ENCODE assay signal across 11 cellular contexts in genomic region chr1:91684599-91685196, GRCh38.
DNase-seq lines count a peak whose midpoint lies in the region; ATAC-seq, FAIRE-seq and TF ChIP-seq lines count a peak whose summit lies in the region.
"Had no signal": no experiment of that assay in that cellular context is flagged by ENCODE, and none has a peak within 500 bp of the region (broad histone marks: within the 10 kb centered on the region; RNA-seq: fewer than 3 reads in every experiment).

No MANE protein-coding gene starts in this region.

- H3K23me2 ChIP-seq in H1 (ENCODE audit: low read depth, low read length) = no peaks in the 10 kb centered on the region

- no peak overlapping the region for H2BK20ac ChIP-seq in H1 (ENCODE audit: low read length)

- no peak overlapping the region for H2AK5ac ChIP-seq in H1 (ENCODE audit: low read depth, low read length)

- H4K91ac ChIP-seq in H1 (replicated peaks; ENCODE audit: insufficient read length, low read length) = no peak overlapping the region

- H3K4me3 ChIP-seq in H1 (ENCODE audit: extremely low read depth in 1 of 4, insufficient read depth in 2 of 4, low read depth in 3 of 4, low read length in 4 of 4) (no peak overlapping the region), neural progenitor cell (no peak overlapping the region)

- no peak overlapping the region for H3K18ac ChIP-seq in H1 (ENCODE audit: extremely low read depth, low read length)

- TF ChIP-seq POLR2A in GM12891 (IDR thresholded peaks at IDR 0.05; ENCODE audit: low read depth, low read length) (no peak), H1 (IDR thresholded peaks at IDR 0.05; ENCODE audit: control extremely low read depth in 1 of 2, low read depth in 2 of 2, low read length in 2 of 2) (no peak)

- no peak overlapping the region for H3K4ac ChIP-seq in H1 (replicated peaks; ENCODE audit: insufficient read length, low read depth, low read length)

- no peak overlapping the region for H4K8ac ChIP-seq in H1 (ENCODE audit: extremely low read depth, insufficient read depth, low read length)

- H2BK15ac ChIP-seq in H1 (ENCODE audit: low read length) = 0 out of 2 replicates have a peak overlapping the region, but pooled peaks have one; percentile 81

- no peak overlapping the region for H2AFZ ChIP-seq in H1 (ENCODE audit: low read length)
- H2AFZ ChIP-seq in neural progenitor cell (replicated peaks) = no peak overlapping the region

- H3F3A ChIP-seq in neural progenitor cell (ENCODE audit: low read depth) = peaks cover 25% of the 10 kb centered on the region

- H3K79me2 ChIP-seq in H1 (ENCODE audit: control insufficient read depth in 1 of 2, insufficient read depth in 2 of 2, low read length in 2 of 2) = no peaks in the 10 kb centered on the region
- H3K79me2 ChIP-seq in neural progenitor cell (ENCODE audit: low read depth) = no peaks in the 10 kb centered on the region

- H3K4me1 Mint-ChIP-seq in neural progenitor cell (peaks cover 56% of the 10 kb centered on the region), CD14-positive monocyte (peaks cover 13% of the 10 kb centered on the region)

- POLR2A ChIA-PET in H1 (lab: Charles Lee; ENCODE audit: partially characterized antibody) = interaction anchor here (1.3 kb wide), 1 partner anchor 12 kb away, joined by 4 read pairs; no protein-coding TSS in a partner anchor

- H3K4me2 ChIP-seq in H1 (ENCODE audit: insufficient read depth in 1 of 2, low read depth in 2 of 2, low read length in 2 of 2) (no peak overlapping the region), neural progenitor cell (peak overlapping the region; percentile 45)

- no peaks in the 10 kb centered on the region for H3K36me3 ChIP-seq in H1 (ENCODE audit: control insufficient read depth in 2 of 4, insufficient read depth in 4 of 4, low read length in 3 of 4)
- no peaks in the 10 kb centered on the region for H3K36me3 ChIP-seq in neural progenitor cell

- H3K9me3 Mint-ChIP-seq in neural progenitor cell (no peaks in the 10 kb centered on the region), CD14-positive monocyte (no peaks in the 10 kb centered on the region)
- H3K9me3 Mint-ChIP-seq: naive B cell had no signal

- H3K9ac ChIP-seq in H1 (replicated peaks in 1 of 4; ENCODE audit: extremely low read depth in 1 of 4, low read depth in 3 of 4, low read length in 3 of 4) (no peak overlapping the region), neural progenitor cell (no peak overlapping the region)

- H3K4me3 Mint-ChIP-seq in neural progenitor cell (no peak overlapping the region), CD14-positive monocyte (no peak overlapping the region)
- H3K4me3 Mint-ChIP-seq: naive B cell had no signal

- DNase-seq in GM12891 (ENCODE audit: insufficient read length, low spot score) (no peak), KG1 (lab: John Stamatoyannopoulos, UW) (peak; percentile 25), H1 (ENCODE audit: low read depth in 1 of 2, low spot score in 2 of 2) (no peak), neural progenitor cell (ENCODE audit: low spot score) (no peak), LoVo (ENCODE audit: low spot score) (no peak), CD14-positive monocyte (ENCODE audit: low spot score) (no peak)
- DNase-seq: effector CD4-positive, alpha-beta T cell; naive B cell; NCI-H1417 had no signal

- H2BK5ac ChIP-seq in H1 (ENCODE audit: low read depth, low read length) = no peak overlapping the region

- H2BK12ac ChIP-seq in H1 (ENCODE audit: low read depth, low read length) = no peak overlapping the region

- 89% methylated on average over 6 of the region's 6 CpGs; no CpG with 5 or more reads in 1 of the 2 experiments for WGBS in H1 (ENCODE audit: extremely low coverage in 1 of 2, insufficient coverage in 1 of 2, insufficient read length in 1 of 2, insufficient replicate concordance in 2 of 2, low coverage in 1 of 2, low lambda C conversion rate in 2 of 2, missing lambda C conversion rate in 1 of 2), 2 experiments

- peak overlapping the region; percentile 76 for H3K27ac Mint-ChIP-seq in neural progenitor cell
- H3K27ac Mint-ChIP-seq in CD14-positive monocyte = peak overlapping the region in 2 of 7 donors; percentile 2 to 30

- H3K27ac ChIP-seq in H1 (ENCODE audit: low read depth, low read length) (no peak overlapping the region), neural progenitor cell (peak overlapping the region; percentile 59)

- H3K4me1 ChIP-seq in H1 (replicated peaks in 1 of 4; ENCODE audit: control insufficient read depth in 3 of 4, insufficient read depth in 4 of 4, low read length in 3 of 4) (peaks cover 8 to 17% (median 15%) of the 10 kb centered on the region in 4 experiments), neural progenitor cell (peaks cover 56% of the 10 kb centered on the region)

- H4K20me1 ChIP-seq in H1 (replicated peaks in 1 of 2; ENCODE audit: control insufficient read depth in 1 of 2, insufficient read depth in 2 of 2, low read length in 2 of 2) = no peaks in the 10 kb centered on the region
- no peaks in the 10 kb centered on the region for H4K20me1 ChIP-seq in neural progenitor cell (ENCODE audit: low read depth)

- H2BK120ac ChIP-seq in H1 (replicated peaks; ENCODE audit: low read depth, low read length) = no peak overlapping the region

- H3K9me3 ChIP-seq in H1 (ENCODE audit: insufficient read depth in 2 of 2, low read depth in 1 of 2, low read length in 1 of 2) (no peaks in the 10 kb centered on the region), neural progenitor cell (ENCODE audit: low read depth) (no peaks in the 10 kb centered on the region)

- no peak overlapping the region for H3K23ac ChIP-seq in H1 (ENCODE audit: insufficient read length)

- no peak for TF ChIP-seq RAD21 in H1 (IDR thresholded peaks at IDR 0.05 in 1 of 2, conservative IDR thresholded peaks at IDR 0.05 in 1 of 2; ENCODE audit: low read depth in 2 of 2, low read length in 2 of 2)

- H3K56ac ChIP-seq in H1 (replicated peaks; ENCODE audit: insufficient read length, low read depth, low read length) = no peak overlapping the region

- TF ChIP-seq CTCF in H1 (IDR thresholded peaks at IDR 0.05; ENCODE audit: control extremely low read depth in 1 of 3, insufficient read depth in 1 of 3, low read depth in 1 of 3, low read length in 3 of 3) (no peak), neural progenitor cell (IDR thresholded peaks at IDR 0.05) (no peak), CD14-positive monocyte (IDR thresholded peaks at IDR 0.05) (no peak)

- H3K27me3 ChIP-seq in H1 (replicated peaks in 1 of 4; ENCODE audit: control insufficient read depth in 3 of 4, extremely low read depth in 1 of 4, insufficient read depth in 3 of 4, low read length in 3 of 4) = no peaks in the 10 kb centered on the region
- H3K27me3 ChIP-seq in neural progenitor cell = no peaks in the 10 kb centered on the region

- no peak for TF ChIP-seq EP300 in H1 (IDR thresholded peaks at IDR 0.05; ENCODE audit: borderline replicate concordance in 1 of 2, low read depth in 2 of 2, low read length in 2 of 2)

- no peak overlapping the region for H4K5ac ChIP-seq in H1 (ENCODE audit: insufficient read length, low read depth, low read length)

- H3K14ac ChIP-seq in H1 (ENCODE audit: insufficient read length) = no peak overlapping the region

- CTCF ChIA-PET in H1 (lab: Charles Lee; ENCODE audit: partially characterized antibody) = interaction anchor here (0.6 to 1.5 kb wide), 6 partner anchors 14 to 607 kb away, joined by 3 read pairs; no protein-coding TSS in a partner anchor

- ATAC-seq in HG02623 (IDR thresholded peaks at IDR 0.05; ENCODE audit: unreplicated experiment) (no peak), HG02759 (IDR thresholded peaks at IDR 0.05; ENCODE audit: unreplicated experiment) (no peak)

- H3K36me3 Mint-ChIP-seq in neural progenitor cell = no peaks in the 10 kb centered on the region
- no peaks in the 10 kb centered on the region for H3K36me3 Mint-ChIP-seq in CD14-positive monocyte
- H3K36me3 Mint-ChIP-seq: naive B cell had no signal

- no peaks in the 10 kb centered on the region for H3K79me1 ChIP-seq in H1 (ENCODE audit: low read depth, low read length)

- FAIRE-seq in GM12891 (lab: Jason Lieb, UNC) (peak; percentile 73), H1 (lab: Jason Lieb, UNC) (no peak)

- intact Hi-C loops in CD14-positive monocyte (cut with micrococcal nuclease) = no loop called here

- H3K27me3 Mint-ChIP-seq in neural progenitor cell (ENCODE audit: insufficient read depth, low read depth) = peaks cover 4% of the 10 kb centered on the region
- H3K27me3 Mint-ChIP-seq in CD14-positive monocyte (ENCODE audit: low read depth in 3 of 3) = peaks cover 0 to 2% (median 2%) of the 10 kb centered on the region in 3 donors

TF ChIP-seq in GM12891, 5 proteins besides CTCF, POLR2A, EP300 and RAD21:
- no peak for TF ChIP-seq SPI1 (IDR thresholded peaks at IDR 0.05; ENCODE audit: low read depth, low read length)
- no peak for TF ChIP-seq POU2F2 (IDR thresholded peaks at IDR 0.05; ENCODE audit: low read depth, low read length)
- no peak for TF ChIP-seq PAX5 (IDR thresholded peaks at IDR 0.05; ENCODE audit: insufficient read depth, low read length, severe bottlenecking)
- no peak for TF ChIP-seq TAF1 (IDR thresholded peaks at IDR 0.05; ENCODE audit: low read depth, low read length)
- TF ChIP-seq POLR2AphosphoS5 (IDR thresholded peaks at IDR 0.05; ENCODE audit: low read depth, low read length) = no peak

TF ChIP-seq in H1, 55 proteins besides CTCF, POLR2A, EP300 and RAD21:
- TF ChIP-seq JUND (IDR thresholded peaks at IDR 0.05; ENCODE audit: low read length) = no peak
- no peak for TF ChIP-seq TCF12 (IDR thresholded peaks at IDR 0.05; ENCODE audit: low read depth, low read length)
